In the genomic region with DNA sequence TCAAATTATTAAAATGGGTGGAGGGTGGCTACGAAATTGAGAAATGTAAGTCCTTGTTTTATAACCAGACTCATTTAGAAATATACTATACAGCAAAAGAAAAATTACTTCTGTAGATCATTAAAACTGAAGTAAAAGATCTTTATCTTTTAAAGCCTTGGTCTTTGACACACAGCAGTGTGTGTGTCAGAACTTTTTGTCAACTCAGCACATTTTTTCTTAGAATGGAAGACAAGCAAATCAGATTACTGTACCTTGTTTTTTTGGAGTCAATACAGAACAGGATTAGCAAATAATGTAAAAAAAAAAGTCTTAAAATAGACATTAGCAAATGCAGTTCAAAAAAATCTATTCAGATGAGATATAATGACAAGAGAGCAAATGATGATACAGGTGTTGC, we compare ENCODE assay signal across 20 cellular contexts.
"Had no signal": no experiment of that assay in that cellular context is flagged by ENCODE, and none has a peak within 500 bp of the region (broad histone marks: within the 10 kb centered on the region; RNA-seq: fewer than 3 reads in every experiment).

No MANE protein-coding gene starts in this region.

- ATAC-seq: left colon; left ventricle myocardium superior; lower lobe of right lung; natural killer cell; stimulated activated memory B cell treated with anti-CD40 and anti-IgM and Interleukin-4, amounts not matched to agents 10 μg/mL and 1 μg/mL and 100 μg/mL, for 72 hours; stimulated activated naive CD8-positive, alpha-beta T cell treated with anti-CD3 and anti-CD28 coated beads, Interleukin-15, Interleukin-2, amounts not matched to agents 100 U/mL and 50 U/mL, for 24 hours; upper lobe of right lung had no signal

- DNase-seq: cortex of kidney; hypothalamus; immature natural killer cell; islet precursor cell; kidney glomerular epithelial cell; left colon; left ventricle myocardium superior; lower lobe of right lung; natural killer cell; occipital lobe; ovary; retina; sigmoid colon; stimulated activated CD4-positive, alpha-beta T cell treated with anti-CD3 and anti-CD28 coated beads, Interleukin-4, amount 100 ng/mL, for 4 hours; stimulated activated naive CD8-positive, alpha-beta T cell treated with anti-CD3 and anti-CD28 coated beads, Interleukin-15, Interleukin-2, amounts not matched to agents 100 U/mL and 50 U/mL, for 24 hours; upper lobe of right lung; uterus had no signal

- H3K4me1 ChIP-seq: lower lobe of right lung, sigmoid colon, upper lobe of right lung, uterus had no signal

- H3K27ac ChIP-seq: lower lobe of right lung, ovary, sigmoid colon, thoracic aorta, tibial nerve, upper lobe of right lung, uterus had no signal

- H3K9me3 ChIP-seq: lower lobe of right lung, ovary, sigmoid colon, thoracic aorta, tibial nerve, upper lobe of right lung, uterus had no signal

- H3K27me3 ChIP-seq: ovary, sigmoid colon, tibial nerve, upper lobe of right lung, uterus had no signal

- H3K36me3 ChIP-seq: lower lobe of right lung, ovary, sigmoid colon, thoracic aorta, tibial nerve, upper lobe of right lung, uterus had no signal

- H3K4me3 ChIP-seq: lower lobe of right lung, ovary, sigmoid colon, thoracic aorta, tibial nerve, upper lobe of right lung, uterus had no signal
